ENCODE assay signal across 8 cellular contexts in genomic region chr4:120063711-120064110, GRCh38. TPM values are rescaled to one million over a fixed set of nuclear protein-coding genes. Genes with fewer than 3 reads are reported as not detected.
DNase-seq lines count a peak whose midpoint lies in the region; ATAC-seq and TF ChIP-seq lines count a peak whose summit lies in the region.
"Not testable (repeated sequence)": the region's sequence is repeated elsewhere in the genome, so short reads cannot be mapped to it uniquely, and the experiment has no call there.

No MANE protein-coding gene starts in this region.

- H3K4me3 Mint-ChIP-seq in WTC11 (peak overlapping the region; percentile 97), MCF 10A (ENCODE audit: unreplicated experiment) (peak overlapping the region; percentile 38)
- H3K4me3 Mint-ChIP-seq in activated T-helper 2 cell treated with anti-CD3 and anti-CD28 coated beads, Interferon-gamma antibody, Interleukin-2, Interleukin-4, amounts not matched to agents 10 μg/mL and 5 μg/mL and 100 μg/mL, durations not matched to agents 14 hours and 24 hours and 36 hours (ENCODE audit: low read depth) = not testable (repeated sequence)

- not testable (repeated sequence) for H4K91ac ChIP-seq in mesenchymal stem cell (ENCODE audit: low read length)

- H2BK15ac ChIP-seq in mesenchymal stem cell (ENCODE audit: low read depth, poor library complexity, severe bottlenecking) = not testable (repeated sequence)

- peak overlapping the region; percentile 10 for H3K9ac ChIP-seq in mesenchymal stem cell (ENCODE audit: low read length)
- not testable (repeated sequence) for H3K9ac ChIP-seq in skeletal muscle satellite cell (ENCODE audit: low read depth, low read length)

- H3K79me1 ChIP-seq in mesenchymal stem cell (replicated peaks; ENCODE audit: low read length, poor library complexity, severe bottlenecking) = peaks cover 11% of the 10 kb centered on the region

- BruUV-seq in A673 (replicated peaks; lab: Mats Ljungman, UMichigan); MCF 10A (replicated peaks; lab: Mats Ljungman, UMichigan): not testable (repeated sequence)

- intact Hi-C loops in A673 (cut with micrococcal nuclease; ENCODE audit: unreplicated experiment); MCF 10A (cut with micrococcal nuclease): not testable (repeated sequence)
- intact Hi-C loops in activated T-helper 2 cell treated with anti-CD3 and anti-CD28 coated beads, Interferon-gamma antibody, Interleukin-2, Interleukin-4, amounts not matched to agents 10 μg/mL and 5 μg/mL and 100 μg/mL, durations not matched to agents 14 hours and 24 hours and 36 hours (cut with micrococcal nuclease) = loop anchor here (5.0 kb wide), 1 partner anchor 1889 kb away; the partner anchor contains the start of gene TRPC3

- H3K27ac ChIP-seq in A673 (ENCODE audit: low read depth, low read length, poor library complexity, severe bottlenecking) = peak overlapping the region; percentile 32
- H3K27ac ChIP-seq in DOHH2 (ENCODE audit: low read depth, low read length); mesenchymal stem cell (ENCODE audit: low read length, poor library complexity, severe bottlenecking): not testable (repeated sequence)

- peaks cover 41% of the 10 kb centered on the region for H3K4me1 ChIP-seq in A673 (ENCODE audit: insufficient read depth, low read length, poor library complexity, severe bottlenecking)
- peaks cover 54% of the 10 kb centered on the region for H3K4me1 ChIP-seq in DOHH2 (ENCODE audit: control insufficient read depth, low read length)
- H3K4me1 ChIP-seq in mesenchymal stem cell (ENCODE audit: control insufficient read depth, insufficient read depth, low read depth, low read length) = not testable (repeated sequence)
- H3K4me1 ChIP-seq in skeletal muscle satellite cell (ENCODE audit: control insufficient read depth, insufficient read depth, low read length) = peaks cover 37% of the 10 kb centered on the region

- not testable (repeated sequence) for H3K9me2 ChIP-seq in DOHH2 (replicated peaks; ENCODE audit: control insufficient read depth, low read length)

- H4K8ac ChIP-seq in mesenchymal stem cell (ENCODE audit: low read length) = not testable (repeated sequence)

- not testable (repeated sequence) for H2BK12ac ChIP-seq in mesenchymal stem cell (ENCODE audit: low read length in 2 of 2)

- TF ChIP-seq CTCF in A673 (conservative IDR thresholded peaks at IDR 0.05; ENCODE audit: low read depth, low read length); DOHH2 (IDR thresholded peaks at IDR 0.05; ENCODE audit: low read depth, low read length, poor library complexity, severe bottlenecking); NB4 (IDR thresholded peaks at IDR 0.05; ENCODE audit: low read depth, low read length); WTC11 (IDR thresholded peaks at IDR 0.05); MCF 10A (IDR thresholded peaks at IDR 0.05; ENCODE audit: unreplicated experiment): not testable (repeated sequence)

- peaks cover 42% of the 10 kb centered on the region for H3K4me1 Mint-ChIP-seq in WTC11
- peaks cover 46% of the 10 kb centered on the region for H3K4me1 Mint-ChIP-seq in activated T-helper 2 cell treated with anti-CD3 and anti-CD28 coated beads, Interferon-gamma antibody, Interleukin-2, Interleukin-4, amounts not matched to agents 10 μg/mL and 5 μg/mL and 100 μg/mL, durations not matched to agents 14 hours and 24 hours and 36 hours (ENCODE audit: low read depth)
- H3K4me1 Mint-ChIP-seq in MCF 10A (ENCODE audit: insufficient read depth, unreplicated experiment) = peaks cover 35% of the 10 kb centered on the region

- H3K18ac ChIP-seq in mesenchymal stem cell (ENCODE audit: low read depth in 1 of 2, low read length in 2 of 2) = not testable (repeated sequence)

- H3K36me3 Mint-ChIP-seq in WTC11 (peaks cover 47% of the 10 kb centered on the region), MCF 10A (ENCODE audit: insufficient read depth, unreplicated experiment) (peaks cover 12% of the 10 kb centered on the region)
- peaks cover 63% of the 10 kb centered on the region for H3K36me3 Mint-ChIP-seq in activated T-helper 2 cell treated with anti-CD3 and anti-CD28 coated beads, Interferon-gamma antibody, Interleukin-2, Interleukin-4, amounts not matched to agents 10 μg/mL and 5 μg/mL and 100 μg/mL, durations not matched to agents 14 hours and 24 hours and 36 hours (ENCODE audit: low read depth)

- not testable (repeated sequence) for H2AFZ ChIP-seq in mesenchymal stem cell (ENCODE audit: low read depth, low read length)

- ATAC-seq in WTC11 = not testable (repeated sequence)

- not testable (repeated sequence) for H3K9me3 Mint-ChIP-seq in WTC11; activated T-helper 2 cell treated with anti-CD3 and anti-CD28 coated beads, Interferon-gamma antibody, Interleukin-2, Interleukin-4, amounts not matched to agents 10 μg/mL and 5 μg/mL and 100 μg/mL, durations not matched to agents 14 hours and 24 hours and 36 hours; MCF 10A (ENCODE audit: unreplicated experiment)

- WGBS in mesenchymal stem cell = 100% methylated on average over 6 of the region's 9 CpGs

- H3K4me3 ChIP-seq in A673 (ENCODE audit: low read depth, low read length, poor library complexity, severe bottlenecking); mesenchymal stem cell (ENCODE audit: insufficient read depth in 1 of 2, low read depth in 1 of 2, low read length in 2 of 2); skeletal muscle satellite cell (ENCODE audit: low read length): not testable (repeated sequence)
- H3K4me3 ChIP-seq in DOHH2 (ENCODE audit: low read length) = peak overlapping the region; percentile 82
- H3K4me3 ChIP-seq in NB4 (ENCODE audit: low read depth, low read length) = peak overlapping the region; percentile 94

- H3K23ac ChIP-seq in mesenchymal stem cell (ENCODE audit: low read length in 2 of 2) = not testable (repeated sequence)

- not testable (repeated sequence) for H3K27me3 ChIP-seq in A673 (replicated peaks; ENCODE audit: insufficient read depth, low read depth, low read length, poor library complexity); DOHH2 (ENCODE audit: control insufficient read depth, low read length); mesenchymal stem cell (ENCODE audit: control insufficient read depth in 1 of 2, insufficient read depth in 1 of 2, low read length in 2 of 2); skeletal muscle satellite cell (ENCODE audit: control insufficient read depth, insufficient read depth, low read length)

- not testable (repeated sequence) for H3K9me3 ChIP-seq in A673 (ENCODE audit: low read depth, low read length, poor library complexity, severe bottlenecking); DOHH2 (ENCODE audit: control insufficient read depth, insufficient read depth, low read length); mesenchymal stem cell (ENCODE audit: control insufficient read depth, low read length); skeletal muscle satellite cell (replicated peaks; ENCODE audit: low read length)

- H2BK5ac ChIP-seq in mesenchymal stem cell (ENCODE audit: low read depth, low read length, poor library complexity, severe bottlenecking) = not testable (repeated sequence)

- DNase-seq in A673 (ENCODE audit: low spot score); NB4 (ENCODE audit: low read depth); WTC11 (ENCODE audit: low spot score); activated T-helper 2 cell treated with anti-CD3 and anti-CD28 coated beads, Interferon-gamma antibody, Interleukin-2, Interleukin-4, amounts not matched to agents 10 μg/mL and 5 μg/mL and 100 μg/mL, durations not matched to agents 14 hours and 24 hours and 36 hours (ENCODE audit: low spot score); MCF 10A (ENCODE audit: unreplicated experiment); mesenchymal stem cell: not testable (repeated sequence)

- peak overlapping the region in 1 of 2 experiments; percentile 73 for H3K4ac ChIP-seq in mesenchymal stem cell (ENCODE audit: low read depth in 1 of 2, low read length in 2 of 2)

- H3F3A ChIP-seq in DOHH2 (ENCODE audit: control insufficient read depth, insufficient read depth) = not testable (repeated sequence)

- H2AK5ac ChIP-seq in mesenchymal stem cell (ENCODE audit: low read length, severe bottlenecking) = not testable (repeated sequence)

- H4K20me1 ChIP-seq in DOHH2 (ENCODE audit: control insufficient read depth, insufficient read depth, low read depth, low read length) = peaks cover 14% of the 10 kb centered on the region

- H3K79me2 ChIP-seq in DOHH2 (ENCODE audit: control insufficient read depth, low read length) = peaks cover 85% of the 10 kb centered on the region

- H3K36me3 ChIP-seq in A673 (ENCODE audit: insufficient read depth, low read length, poor library complexity, severe bottlenecking) = peaks cover 49% of the 10 kb centered on the region
- H3K36me3 ChIP-seq in DOHH2 (ENCODE audit: control insufficient read depth, low read length) = peaks cover 75% of the 10 kb centered on the region
- H3K36me3 ChIP-seq in mesenchymal stem cell (ENCODE audit: control insufficient read depth in 1 of 2, insufficient read depth in 2 of 2, low read depth in 1 of 2, low read length in 2 of 2) = not testable (repeated sequence)
- H3K36me3 ChIP-seq in skeletal muscle satellite cell (ENCODE audit: insufficient read depth, low read length) = peaks cover 19% of the 10 kb centered on the region

- H3K14ac ChIP-seq in mesenchymal stem cell (ENCODE audit: low read length in 2 of 2) = not testable (repeated sequence)

- not testable (repeated sequence) for H3K27me3 Mint-ChIP-seq in WTC11 (ENCODE audit: low read depth); activated T-helper 2 cell treated with anti-CD3 and anti-CD28 coated beads, Interferon-gamma antibody, Interleukin-2, Interleukin-4, amounts not matched to agents 10 μg/mL and 5 μg/mL and 100 μg/mL, durations not matched to agents 14 hours and 24 hours and 36 hours (ENCODE audit: low read depth); MCF 10A (ENCODE audit: insufficient read depth, unreplicated experiment)

- not testable (repeated sequence) for TF ChIP-seq POLR2A in NB4 (IDR thresholded peaks at IDR 0.05; ENCODE audit: extremely low read depth, insufficient read length)

- H2BK120ac ChIP-seq in mesenchymal stem cell (ENCODE audit: low read depth, low read length) = not testable (repeated sequence)

- CTCF ChIA-PET in A673 (lab: Charles Lee); WTC11 (lab: Charles Lee): not testable (repeated sequence)
- CTCF ChIA-PET in MCF 10A (lab: Yijun Ruan, JAX) = interaction anchor here (3.2 kb wide), 1 partner anchor 436 kb away, joined by 20 read pairs; the partner anchor contains the start of gene PDE5A

- 0 out of 2 replicates have a peak overlapping the region, but pooled peaks have one; percentile 19 for H3K27ac Mint-ChIP-seq in WTC11
- peak overlapping the region; percentile 63 for H3K27ac Mint-ChIP-seq in activated T-helper 2 cell treated with anti-CD3 and anti-CD28 coated beads, Interferon-gamma antibody, Interleukin-2, Interleukin-4, amounts not matched to agents 10 μg/mL and 5 μg/mL and 100 μg/mL, durations not matched to agents 14 hours and 24 hours and 36 hours
- peak overlapping the region; percentile 96 for H3K27ac Mint-ChIP-seq in MCF 10A (ENCODE audit: low read depth, unreplicated experiment)

- POLR2A ChIA-PET in A673 (lab: Charles Lee; ENCODE audit: low non-redundant PET); WTC11 (lab: Charles Lee): not testable (repeated sequence)
- POLR2A ChIA-PET in MCF 10A (lab: Yijun Ruan, JAX) = interaction anchor here (1.4 kb wide), 1 partner anchor 10 kb away, joined by 7 read pairs; no protein-coding TSS in a partner anchor

- peak overlapping the region; percentile 89 for H3K4me2 ChIP-seq in DOHH2 (ENCODE audit: low read length)
- H3K4me2 ChIP-seq in mesenchymal stem cell (ENCODE audit: low read length, poor library complexity, severe bottlenecking) = not testable (repeated sequence)
- H3K4me2 ChIP-seq in skeletal muscle satellite cell (ENCODE audit: low read length) = peak overlapping the region; percentile 85

RNA-seq across cellular contexts. Expression of gene MAD2L1, which starts 2.9 kb away (rescaled TPM):
- 110 and 117 TPM in 2 replicates for total RNA-seq in A673 (2021)
- total RNA-seq in WTC11 (2021) = 75.6 to 81.2 TPM (median 76.7 TPM) in 3 replicates
- total RNA-seq in activated T-helper 2 cell treated with anti-CD3 and anti-CD28 coated beads, Interferon-gamma antibody, Interleukin-2, Interleukin-4, amounts not matched to agents 10 μg/mL and 5 μg/mL and 100 μg/mL, durations not matched to agents 14 hours and 24 hours and 36 hours = 68.7 and 70.8 TPM in 2 replicates
- 16.2 and 26.8 TPM in 2 replicates for total RNA-seq in MCF 10A (2022)
- 5.1 TPM for polyA plus RNA-seq in mesenchymal stem cell (2013, experiment 1 of 2)
- 6.1 TPM for polyA plus RNA-seq in mesenchymal stem cell (2013, experiment 2 of 2)
- 27.7 and 28.4 TPM in 2 replicates for total RNA-seq in skeletal muscle satellite cell (2012; rRNA removed)

Comparison
In these comparisons a context has a peak if more than half of its experiments do, and no peak if none do; other contexts are left out.
1. H3K27ac Mint-ChIP-seq: peak in every context shown above with its lines; median percentile 96 in MCF 10A; 63 in activated T-helper 2 cell treated with anti-CD3 and anti-CD28 coated beads, Interferon-gamma antibody, Interleukin-2, Interleukin-4, amounts not matched to agents 10 μg/mL and 5 μg/mL and 100 μg/mL, durations not matched to agents 14 hours and 24 hours and 36 hours; 19 in WTC11.